ENCODE assay signal across 9 cellular contexts in genomic region chr17:2814049-2814448, GRCh38. TPM values are rescaled to one million over a fixed set of nuclear protein-coding genes. Genes with fewer than 3 reads are reported as not detected.
DNase-seq lines count a peak whose midpoint lies in the region; ATAC-seq and TF ChIP-seq lines count a peak whose summit lies in the region.
"Had no signal": no experiment of that assay in that cellular context is flagged by ENCODE, and none has a peak within 500 bp of the region (broad histone marks: within the 10 kb centered on the region; RNA-seq: fewer than 3 reads in every experiment).

No MANE protein-coding gene starts in this region.

- TF ChIP-seq CTCF in mesothelial cell of epicardium (IDR thresholded peaks at IDR 0.05; ENCODE audit: unreplicated experiment) = no peak

- peaks cover 0 to 1% of the 10 kb centered on the region in 2 donors for H3K36me3 Mint-ChIP-seq in activated T-cell treated with anti-CD3 and anti-CD28 coated beads, Interleukin-2, amount 50 U/mL, for 72 hours (ENCODE audit: insufficient read depth in 2 of 2)
- no peaks in the 10 kb centered on the region for H3K36me3 Mint-ChIP-seq in activated naive CD8-positive, alpha-beta T cell treated with anti-CD3 and anti-CD28 coated beads, Interleukin-2, amount 10 ng/mL, durations not matched to agents 7 days and 5 days
- no peaks in the 10 kb centered on the region for H3K36me3 Mint-ChIP-seq in mesothelial cell of epicardium

- no peaks in the 10 kb centered on the region for H3K9me3 Mint-ChIP-seq in activated T-cell treated with anti-CD3 and anti-CD28 coated beads, Interleukin-2, amount 50 U/mL, for 72 hours
- no peaks in the 10 kb centered on the region for H3K9me3 Mint-ChIP-seq in activated naive CD8-positive, alpha-beta T cell treated with anti-CD3 and anti-CD28 coated beads, Interleukin-2, amount 10 ng/mL, durations not matched to agents 7 days and 5 days
- H3K9me3 Mint-ChIP-seq in stimulated activated naive CD8-positive, alpha-beta T cell treated with anti-CD3 and anti-CD28 coated beads, Interleukin-15, amount 100 ng/mL, for 72 hours = no peaks in the 10 kb centered on the region
- no peaks in the 10 kb centered on the region for H3K9me3 Mint-ChIP-seq in mesothelial cell of epicardium

- no peak overlapping the region for H3K27ac Mint-ChIP-seq in activated T-cell treated with anti-CD3 and anti-CD28 coated beads, Interleukin-2, amount 50 U/mL, for 72 hours
- H3K27ac Mint-ChIP-seq in activated naive CD8-positive, alpha-beta T cell treated with anti-CD3 and anti-CD28 coated beads, Interleukin-2, amount 10 ng/mL, durations not matched to agents 7 days and 5 days = peak overlapping the region; percentile 65
- no peak overlapping the region for H3K27ac Mint-ChIP-seq in stimulated activated naive CD8-positive, alpha-beta T cell treated with anti-CD3 and anti-CD28 coated beads, Interleukin-15, amount 100 ng/mL, for 72 hours
- no peak overlapping the region for H3K27ac Mint-ChIP-seq in mesothelial cell of epicardium

- peaks cover 35% of the 10 kb centered on the region for H3K4me1 Mint-ChIP-seq in activated T-cell treated with anti-CD3 and anti-CD28 coated beads, Interleukin-2, amount 50 U/mL, for 72 hours (ENCODE audit: low read depth)
- H3K4me1 Mint-ChIP-seq in activated naive CD8-positive, alpha-beta T cell treated with anti-CD3 and anti-CD28 coated beads, Interleukin-2, amount 10 ng/mL, durations not matched to agents 7 days and 5 days = peaks cover 11% of the 10 kb centered on the region
- peaks cover 29% of the 10 kb centered on the region for H3K4me1 Mint-ChIP-seq in stimulated activated naive CD8-positive, alpha-beta T cell treated with anti-CD3 and anti-CD28 coated beads, Interleukin-15, amount 100 ng/mL, for 72 hours
- H3K4me1 Mint-ChIP-seq in mesothelial cell of epicardium = peaks cover 6% of the 10 kb centered on the region

- H3K4me3 Mint-ChIP-seq in activated T-cell treated with anti-CD3 and anti-CD28 coated beads, Interleukin-2, amount 50 U/mL, for 72 hours = peak overlapping the region; percentile 69 to 76
- H3K4me3 Mint-ChIP-seq in activated naive CD8-positive, alpha-beta T cell treated with anti-CD3 and anti-CD28 coated beads, Interleukin-2, amount 10 ng/mL, durations not matched to agents 7 days and 5 days = peak overlapping the region; percentile 53
- H3K4me3 Mint-ChIP-seq in stimulated activated naive CD8-positive, alpha-beta T cell treated with anti-CD3 and anti-CD28 coated beads, Interleukin-15, amount 100 ng/mL, for 72 hours = peak overlapping the region in 1 of 2 donors; percentile 64
- H3K4me3 Mint-ChIP-seq in mesothelial cell of epicardium = no peak overlapping the region

- POLR2A ChIA-PET in activated naive CD8-positive, alpha-beta T cell treated with anti-CD3 and anti-CD28 coated beads, Interleukin-2, amount 10 ng/mL, durations not matched to agents 7 days and 5 days (lab: Charles Lee) = interaction anchor here (0.5 to 3.2 kb wide), 8 partner anchors 8 to 897 kb away, joined by 3 to 53 read pairs (median 4); partner anchors contain the start of gene RAP1GAP2

- H3K27me3 Mint-ChIP-seq in activated T-cell treated with anti-CD3 and anti-CD28 coated beads, Interleukin-2, amount 50 U/mL, for 72 hours (ENCODE audit: low read depth) = peaks cover 49% of the 10 kb centered on the region
- peaks cover 42% of the 10 kb centered on the region for H3K27me3 Mint-ChIP-seq in activated naive CD8-positive, alpha-beta T cell treated with anti-CD3 and anti-CD28 coated beads, Interleukin-2, amount 10 ng/mL, durations not matched to agents 7 days and 5 days
- H3K27me3 Mint-ChIP-seq in stimulated activated naive CD8-positive, alpha-beta T cell treated with anti-CD3 and anti-CD28 coated beads, Interleukin-15, amount 100 ng/mL, for 72 hours = peaks cover 45% of the 10 kb centered on the region
- no peaks in the 10 kb centered on the region for H3K27me3 Mint-ChIP-seq in mesothelial cell of epicardium (ENCODE audit: low read depth)

- ATAC-seq in activated T-cell treated with anti-CD3 and anti-CD28 coated beads, Interleukin-2, amount 50 U/mL, for 72 hours (replicated peaks in 1 of 2) = peak; percentile 16 to 20
- peak; percentile 12 for ATAC-seq in HG03460 (IDR thresholded peaks at IDR 0.05; ENCODE audit: unreplicated experiment)
- peak; percentile 40 for ATAC-seq in activated naive CD8-positive, alpha-beta T cell treated with anti-CD3 and anti-CD28 coated beads, Interleukin-2, amount 10 ng/mL, durations not matched to agents 7 days and 5 days (ENCODE audit: low read depth)
- peak; percentile 50 for ATAC-seq in stimulated activated naive CD8-positive, alpha-beta T cell treated with anti-CD3 and anti-CD28 coated beads, Interleukin-15, amount 100 ng/mL, for 72 hours

- DNase-seq in activated T-cell treated with anti-CD3 and anti-CD28 coated beads, Interleukin-2, amount 50 U/mL, for 72 hours = no peak
- no peak for DNase-seq in activated T-cell treated with anti-CD3 and anti-CD28 coated beads, Interleukin-2, amount 50 U/mL, for 48 hours
- no peak for DNase-seq in activated naive CD8-positive, alpha-beta T cell treated with anti-CD3 and anti-CD28 coated beads, Interleukin-2, amount 10 ng/mL, durations not matched to agents 7 days and 5 days
- DNase-seq in stimulated activated naive CD8-positive, alpha-beta T cell treated with anti-CD3 and anti-CD28 coated beads, Interleukin-15, amount 100 ng/mL, for 72 hours = no peak
- DNase-seq in superior temporal gyrus (ENCODE audit: extremely low spot score) (no peak), NCI-H1694 (lab: John Stamatoyannopoulos, UW) (no peak), mesothelial cell of epicardium (ENCODE audit: low spot score in 2 of 2, unreplicated experiment in 2 of 2) (no peak)
- DNase-seq: head of caudate nucleus had no signal

RNA-seq across cellular contexts. Expression of gene RAP1GAP2, which starts 17.8 kb away (rescaled TPM):
- total RNA-seq in activated T-cell treated with anti-CD3 and anti-CD28 coated beads, Interleukin-2, amount 50 U/mL, for 72 hours = 1 to 10 TPM in 1 of 2 donors, under 1 TPM in 1; 0.50 to 3.1 TPM
- total RNA-seq in activated naive CD8-positive, alpha-beta T cell treated with anti-CD3 and anti-CD28 coated beads, Interleukin-2, amount 10 ng/mL, durations not matched to agents 7 days and 5 days = 1 to 10 TPM; 4.0 to 4.8 TPM
- 6.4 to 8.3 TPM (median 7.1 TPM) in 3 replicates for total RNA-seq in mesothelial cell of epicardium
